In genomic region chr3:52480768-52481715, GRCh38 we compare ENCODE assay signal across 26 cellular contexts. TPM values are rescaled to one million over a fixed set of nuclear protein-coding genes. Genes with fewer than 3 reads are reported as not detected.
DNase-seq lines count a peak whose midpoint lies in the region; ATAC-seq and TF ChIP-seq lines count a peak whose summit lies in the region.
"Had no signal": no experiment of that assay in that cellular context is flagged by ENCODE, and none has a peak within 500 bp of the region (broad histone marks: within the 10 kb centered on the region; RNA-seq: fewer than 3 reads in every experiment).

No MANE protein-coding gene starts in this region.

- no peaks in the 10 kb centered on the region for H3K9me2 ChIP-seq in PC-3 (replicated peaks; ENCODE audit: low read length)

- no peaks in the 10 kb centered on the region for H3K4me1 Mint-ChIP-seq in activated T-cell treated with anti-CD3 and anti-CD28 coated beads, Interleukin-2, amount 50 U/mL, for 24 hours (ENCODE audit: low read depth)

- TF ChIP-seq CTCF in PC-3 (conservative IDR thresholded peaks at IDR 0.05; ENCODE audit: low read depth, low read length): no peak

- no peak for ATAC-seq in PC-3
- ATAC-seq: activated T-cell treated with anti-CD3 and anti-CD28 coated beads, Interleukin-2, amount 50 U/mL, for 4 hours; heart left ventricle; naive thymus-derived CD4-positive, alpha-beta T cell; psoas muscle had no signal

- H3K4me2 ChIP-seq in PC-3 (ENCODE audit: low read length): no peak overlapping the region

- H3K27ac ChIP-seq in PC-3 (ENCODE audit: low read length) (no peak overlapping the region), stomach smooth muscle (ENCODE audit: low read length) (peak overlapping the region; percentile 6)
- H3K27ac ChIP-seq: brain microvascular endothelial cell, C4-2B, psoas muscle, spleen, transverse colon, WERI-Rb-1 had no signal

- H3K27me3 ChIP-seq in PC-3 (ENCODE audit: low read length) (no peaks in the 10 kb centered on the region), stomach smooth muscle (ENCODE audit: control insufficient read depth in 1 of 2, insufficient read depth in 2 of 2, low read length in 2 of 2) (no peaks in the 10 kb centered on the region)
- H3K27me3 ChIP-seq: brain microvascular endothelial cell, heart left ventricle, spleen, transverse colon had no signal

- no peak for DNase-seq in activated T-cell treated with anti-CD3 and anti-CD28 coated beads, Interleukin-2, amount 50 U/mL, for 24 hours
- DNase-seq in activated T-cell treated with anti-CD3 and anti-CD28 coated beads, Interleukin-2, amount 50 U/mL, for 48 hours: no peak
- no peak for DNase-seq in PC-3
- peak; percentile 42 for DNase-seq in inferior parietal cortex (ENCODE audit: extremely low spot score)
- no peak for DNase-seq in NCI-H446 (lab: John Stamatoyannopoulos, UW)
- no peak for DNase-seq in COLO829 (ENCODE audit: low spot score)
- no peak for DNase-seq in amygdala (lab: John Stamatoyannopoulos, UW)
- DNase-seq: activated CD4-positive, alpha-beta T cell treated with anti-CD3 and anti-CD28 coated beads, Interleukin-2, amount 50 U/mL, for 48 hours; activated T-cell treated with anti-CD3 and anti-CD28 coated beads, Interleukin-2, amount 50 U/mL, for 4 hours; brain microvascular endothelial cell; DMS79 treated with DMSO at 0.1 percent for 48 hours; GOT3; naive thymus-derived CD4-positive, alpha-beta T cell; NCI-H1436; SHP77; spleen; T-helper 1 cell; transverse colon; WERI-Rb-1 had no signal

- POLR2A ChIA-PET in PC-3 (lab: Charles Lee; ENCODE audit: unreplicated experiment): interaction anchor here (0.5 kb wide), 1 partner anchor 20 kb away, joined by 10 read pairs; no protein-coding TSS in a partner anchor

- H2AFZ ChIP-seq in PC-3 (ENCODE audit: low read length): no peak overlapping the region

- intact Hi-C loops in PC-3 (cut with micrococcal nuclease): no loop called here

- H4K20me1 ChIP-seq in PC-3 (ENCODE audit: low read length): no peaks in the 10 kb centered on the region

- no peaks in the 10 kb centered on the region for H3K9me3 ChIP-seq in PC-3 (ENCODE audit: low read length)
- H3K9me3 ChIP-seq in stomach smooth muscle (ENCODE audit: control insufficient read depth in 2 of 2, low read length in 2 of 2): no peaks in the 10 kb centered on the region
- H3K9me3 ChIP-seq: heart left ventricle, psoas muscle, spleen, transverse colon had no signal

- H3K9me3 Mint-ChIP-seq in activated T-cell treated with anti-CD3 and anti-CD28 coated beads, Interleukin-2, amount 50 U/mL, for 24 hours: no peaks in the 10 kb centered on the region
- H3K9me3 Mint-ChIP-seq: activated T-cell treated with anti-CD3 and anti-CD28 coated beads, Interleukin-2, amount 50 U/mL, for 4 hours; naive thymus-derived CD4-positive, alpha-beta T cell had no signal

- peak overlapping the region; percentile 19 for H3K27ac Mint-ChIP-seq in activated T-cell treated with anti-CD3 and anti-CD28 coated beads, Interleukin-2, amount 50 U/mL, for 24 hours
- H3K27ac Mint-ChIP-seq: activated naive CD8-positive, alpha-beta T cell had no signal

- CTCF ChIA-PET in PC-3 (lab: Charles Lee): no interaction called here

- H3K36me3 Mint-ChIP-seq in activated T-cell treated with anti-CD3 and anti-CD28 coated beads, Interleukin-2, amount 50 U/mL, for 24 hours (ENCODE audit: low read depth): peaks cover 99% of the 10 kb centered on the region
- H3K36me3 Mint-ChIP-seq: activated naive CD8-positive, alpha-beta T cell had no signal

- no peaks in the 10 kb centered on the region for H3K27me3 Mint-ChIP-seq in activated T-cell treated with anti-CD3 and anti-CD28 coated beads, Interleukin-2, amount 50 U/mL, for 24 hours
- H3K27me3 Mint-ChIP-seq: activated naive CD8-positive, alpha-beta T cell; naive thymus-derived CD4-positive, alpha-beta T cell had no signal

- H3K4me3 ChIP-seq in PC-3 (ENCODE audit: low read length): no peak overlapping the region
- no peak overlapping the region for H3K4me3 ChIP-seq in stomach smooth muscle (ENCODE audit: low read length in 2 of 2)
- H3K4me3 ChIP-seq: lung, psoas muscle, spleen, transverse colon had no signal

- no peak overlapping the region for H3K4me3 Mint-ChIP-seq in activated T-cell treated with anti-CD3 and anti-CD28 coated beads, Interleukin-2, amount 50 U/mL, for 24 hours
- H3K4me3 Mint-ChIP-seq: activated naive CD8-positive, alpha-beta T cell; activated T-cell treated with anti-CD3 and anti-CD28 coated beads, Interleukin-2, amount 50 U/mL, for 4 hours had no signal

- H3K9ac ChIP-seq in PC-3 (ENCODE audit: low read length) (no peak overlapping the region), stomach smooth muscle (ENCODE audit: low read length in 2 of 2) (no peak overlapping the region)

- TSS peak; percentile 15 for BruUV-seq in PC-3 (replicated peaks; lab: Mats Ljungman, UMichigan)

- no peaks in the 10 kb centered on the region for H3F3A ChIP-seq in PC-3 (ENCODE audit: low read length, unreplicated experiment)

- H3K36me3 ChIP-seq in PC-3 (ENCODE audit: low read depth, low read length) (peaks cover 59% of the 10 kb centered on the region), stomach smooth muscle (ENCODE audit: control insufficient read depth in 2 of 2, insufficient read depth in 2 of 2, low read length in 2 of 2) (peaks cover 48 to 72% of the 10 kb centered on the region in 2 donors)

- no peaks in the 10 kb centered on the region for H3K4me1 ChIP-seq in PC-3 (ENCODE audit: insufficient read depth, low read length)
- peaks cover 19% of the 10 kb centered on the region for H3K4me1 ChIP-seq in stomach smooth muscle (ENCODE audit: control insufficient read depth, insufficient read depth, low read length)

- no peaks in the 10 kb centered on the region for H3K79me2 ChIP-seq in PC-3 (ENCODE audit: low read length)

RNA-seq across cellular contexts. Expression of gene STAB1, which starts 14.1 kb away (rescaled TPM):
- total RNA-seq in PC-3 (2014; rRNA removed): 0.33 TPM in 1 of 2 replicates, not detected in the other
- total RNA-seq: MCF 10A had no signal

RNA-seq across cellular contexts. Expression of gene NISCH, which starts 25.6 kb away (rescaled TPM):
- 60.4 and 65.3 TPM in 2 replicates for total RNA-seq in PC-3 (2014; rRNA removed)

RNA-seq across cellular contexts. Expression of gene TNNC1, which starts 27.2 kb away (rescaled TPM):
- total RNA-seq in PC-3 (2014; rRNA removed): 1.9 and 4.9 TPM in 2 replicates

RNA-seq across cellular contexts. Expression of gene SEMA3G, which starts 36.1 kb away (rescaled TPM):
- total RNA-seq in PC-3 (2014; rRNA removed): 0.77 and 1.6 TPM in 2 replicates

RNA-seq across cellular contexts. Expression of gene NT5DC2, which starts 52.6 kb away (rescaled TPM):
- 229 and 263 TPM in 2 replicates for total RNA-seq in PC-3 (2014; rRNA removed)
